ENCODE assay signal across 8 cellular contexts in genomic region chr17:61402978-61403845, GRCh38. TPM values are rescaled to one million over a fixed set of nuclear protein-coding genes. Genes with fewer than 3 reads are reported as not detected.
DNase-seq lines count a peak whose midpoint lies in the region; TF ChIP-seq lines count a peak whose summit lies in the region.

No MANE protein-coding gene starts in this region.

- H3K4ac ChIP-seq in mesenchymal stem cell (ENCODE audit: low read depth in 1 of 2, low read length in 2 of 2) = peak overlapping the region in 1 of 2 experiments; percentile 87

- WGBS in mesenchymal stem cell = 16% methylated on average over 57 of the region's 57 CpGs

- H3K27ac Mint-ChIP-seq in activated naive CD4-positive, alpha-beta T cell treated with anti-CD3 and anti-CD28 coated beads, Interleukin-2, amount 50 U/mL, for 24 hours = peak overlapping the region; percentile 12
- no peak overlapping the region for H3K27ac Mint-ChIP-seq in Calu3 (ENCODE audit: unreplicated experiment)

- intact Hi-C loops in A673 (cut with micrococcal nuclease; ENCODE audit: unreplicated experiment) (no loop called here), Calu3 (cut with micrococcal nuclease; ENCODE audit: unreplicated experiment) (no loop called here)

- CTCF ChIA-PET in A673 (lab: Charles Lee) (interaction anchor here (1.0 kb wide), 1 partner anchor 9 kb away, joined by 4 read pairs; no protein-coding TSS in a partner anchor), Calu3 (lab: Charles Lee) (no interaction called here)

- H3K23ac ChIP-seq in mesenchymal stem cell (ENCODE audit: low read length in 2 of 2) = peak overlapping the region in 1 of 2 experiments; percentile 92

- H3K4me3 Mint-ChIP-seq in activated naive CD4-positive, alpha-beta T cell treated with anti-CD3 and anti-CD28 coated beads, Interleukin-2, amount 50 U/mL, for 24 hours = peak overlapping the region; percentile 77
- H3K4me3 Mint-ChIP-seq in Calu3 (ENCODE audit: low read depth, unreplicated experiment) = no peak overlapping the region

- H3K4me3 ChIP-seq in A673 (ENCODE audit: low read depth, low read length, poor library complexity, severe bottlenecking) (no peak overlapping the region), mesenchymal stem cell (ENCODE audit: insufficient read depth in 1 of 2, low read depth in 1 of 2, low read length in 2 of 2) (peak overlapping the region in 1 of 2 experiments; percentile 7)

- H2AFZ ChIP-seq in mesenchymal stem cell (ENCODE audit: low read depth, low read length) = no peak overlapping the region

- H3K4me2 ChIP-seq in mesenchymal stem cell (ENCODE audit: low read length, poor library complexity, severe bottlenecking) = no peak overlapping the region

- no peak overlapping the region for H4K91ac ChIP-seq in mesenchymal stem cell (ENCODE audit: low read length)

- H4K8ac ChIP-seq in mesenchymal stem cell (ENCODE audit: low read length) = peak overlapping the region; percentile 14

- no peak overlapping the region for H2AK5ac ChIP-seq in mesenchymal stem cell (ENCODE audit: low read length, severe bottlenecking)

- no peak overlapping the region for H2BK120ac ChIP-seq in mesenchymal stem cell (ENCODE audit: low read depth, low read length)

- POLR2A ChIA-PET in A673 (lab: Charles Lee; ENCODE audit: low non-redundant PET) = no interaction called here

- H3K27me3 ChIP-seq in A673 (replicated peaks; ENCODE audit: insufficient read depth, low read depth, low read length, poor library complexity) = peaks cover 88% of the 10 kb centered on the region
- H3K27me3 ChIP-seq in mesenchymal stem cell (ENCODE audit: control insufficient read depth in 1 of 2, insufficient read depth in 1 of 2, low read length in 2 of 2) = peaks cover 0 to 81% of the 10 kb centered on the region in 2 experiments

- no peaks in the 10 kb centered on the region for H3K79me1 ChIP-seq in mesenchymal stem cell (replicated peaks; ENCODE audit: low read length, poor library complexity, severe bottlenecking)

- H3K18ac ChIP-seq in mesenchymal stem cell (ENCODE audit: low read depth in 1 of 2, low read length in 2 of 2) = peak overlapping the region; percentile 66 to 97

- H3K14ac ChIP-seq in mesenchymal stem cell (ENCODE audit: low read length in 2 of 2) = peak overlapping the region in 1 of 2 experiments; percentile 98

- no peak overlapping the region for H2BK5ac ChIP-seq in mesenchymal stem cell (ENCODE audit: low read depth, low read length, poor library complexity, severe bottlenecking)

- H3K27me3 Mint-ChIP-seq in activated naive CD4-positive, alpha-beta T cell treated with anti-CD3 and anti-CD28 coated beads, Interleukin-2, amount 50 U/mL, for 24 hours = peaks cover 54% of the 10 kb centered on the region
- H3K27me3 Mint-ChIP-seq in Calu3 (ENCODE audit: unreplicated experiment) = peaks cover 37% of the 10 kb centered on the region

- peak; percentile 51 for DNase-seq in A673 (ENCODE audit: low spot score)
- DNase-seq in NCI-H1105 treated with DMSO at 0.1 percent for 48 hours (lab: John Stamatoyannopoulos, UW) = peak; percentile 87
- DNase-seq in mesenchymal stem cell = peak; percentile 58
- no peak for DNase-seq in Calu3
- DNase-seq in AG08395 (ENCODE audit: low spot score) = no peak
- no peak for DNase-seq in NCI-H128 (lab: John Stamatoyannopoulos, UW; ENCODE audit: unreplicated experiment)
- no peak for DNase-seq in activated CD4-positive, alpha-beta T cell treated with anti-CD3 and anti-CD28 coated beads, Interleukin-2, amount 50 U/mL, for 48 hours

- H3K36me3 ChIP-seq in A673 (ENCODE audit: insufficient read depth, low read length, poor library complexity, severe bottlenecking) (no peaks in the 10 kb centered on the region), mesenchymal stem cell (ENCODE audit: control insufficient read depth in 1 of 2, insufficient read depth in 2 of 2, low read depth in 1 of 2, low read length in 2 of 2) (peaks cover 2 to 49% of the 10 kb centered on the region in 2 experiments)

- peaks cover 36% of the 10 kb centered on the region for H3K4me1 Mint-ChIP-seq in activated naive CD4-positive, alpha-beta T cell treated with anti-CD3 and anti-CD28 coated beads, Interleukin-2, amount 50 U/mL, for 24 hours
- H3K4me1 Mint-ChIP-seq in Calu3 (ENCODE audit: low read depth, unreplicated experiment) = no peaks in the 10 kb centered on the region

- peaks cover 6% of the 10 kb centered on the region for H3K36me3 Mint-ChIP-seq in activated naive CD4-positive, alpha-beta T cell treated with anti-CD3 and anti-CD28 coated beads, Interleukin-2, amount 50 U/mL, for 24 hours
- H3K36me3 Mint-ChIP-seq in Calu3 (ENCODE audit: insufficient read depth, unreplicated experiment) = peaks cover 11% of the 10 kb centered on the region

- H2BK15ac ChIP-seq in mesenchymal stem cell (ENCODE audit: low read depth, poor library complexity, severe bottlenecking) = no peak overlapping the region

- TF ChIP-seq CTCF in A673 (conservative IDR thresholded peaks at IDR 0.05; ENCODE audit: low read depth, low read length) (no peak), Calu3 (IDR thresholded peaks at IDR 0.05; ENCODE audit: unreplicated experiment) (no peak)

- H3K9ac ChIP-seq in mesenchymal stem cell (ENCODE audit: low read length) = no peak overlapping the region

- H3K4me1 ChIP-seq in A673 (ENCODE audit: insufficient read depth, low read length, poor library complexity, severe bottlenecking) (peaks cover 23% of the 10 kb centered on the region), mesenchymal stem cell (ENCODE audit: control insufficient read depth, insufficient read depth, low read depth, low read length) (peaks cover 43% of the 10 kb centered on the region)

- H3K27ac ChIP-seq in A673 (ENCODE audit: low read depth, low read length, poor library complexity, severe bottlenecking) (no peak overlapping the region), mesenchymal stem cell (ENCODE audit: low read length, poor library complexity, severe bottlenecking) (no peak overlapping the region)

- BruUV-seq in A673 (replicated peaks; lab: Mats Ljungman, UMichigan) (no TSS peak), Calu3 (replicated peaks; lab: Mats Ljungman, UMichigan) (no TSS peak)

- no peaks in the 10 kb centered on the region for H3K9me3 Mint-ChIP-seq in activated naive CD4-positive, alpha-beta T cell treated with anti-CD3 and anti-CD28 coated beads, Interleukin-2, amount 50 U/mL, for 24 hours
- H3K9me3 Mint-ChIP-seq in Calu3 (ENCODE audit: low read depth, unreplicated experiment) = no peaks in the 10 kb centered on the region

- H3K9me3 ChIP-seq in A673 (ENCODE audit: low read depth, low read length, poor library complexity, severe bottlenecking) = no peaks in the 10 kb centered on the region
- no peaks in the 10 kb centered on the region for H3K9me3 ChIP-seq in mesenchymal stem cell (ENCODE audit: control insufficient read depth, low read length)

- peak overlapping the region in 1 of 2 experiments; percentile 92 for H2BK12ac ChIP-seq in mesenchymal stem cell (ENCODE audit: low read length in 2 of 2)

RNA-seq across cellular contexts. Expression of gene TBX2, which starts 3.6 kb away (rescaled TPM):
- not detected in 2 replicates for total RNA-seq in A673 (2021)
- 118 TPM for polyA plus RNA-seq in mesenchymal stem cell (2013, experiment 1 of 2)
- polyA plus RNA-seq in mesenchymal stem cell (2013, experiment 2 of 2) = 123 TPM
- 0.14 and 0.15 TPM in 2 replicates for total RNA-seq in Calu3 (2022)

RNA-seq across cellular contexts. Expression of gene TBX4, which starts 49.0 kb away (rescaled TPM):
- total RNA-seq in A673 (2021) (not detected in 2 replicates), Calu3 (2022) (not detected in 2 replicates)
- not detected for polyA plus RNA-seq in mesenchymal stem cell (2013, experiment 1 of 2)
- polyA plus RNA-seq in mesenchymal stem cell (2013, experiment 2 of 2) = not detected

Comparison
In these comparisons a context has a peak if more than half of its experiments do, and no peak if none do; other contexts are left out.
1. DNase-seq: peak in A673 (single experiment), NCI-H1105 treated with DMSO at 0.1 percent for 48 hours (single experiment) and mesenchymal stem cell (single experiment); none in Calu3 (single experiment), AG08395 (single experiment), NCI-H128 (single experiment) and activated CD4-positive, alpha-beta T cell treated with anti-CD3 and anti-CD28 coated beads, Interleukin-2, amount 50 U/mL, for 48 hours (0 of 2).